In the genomic region with DNA sequence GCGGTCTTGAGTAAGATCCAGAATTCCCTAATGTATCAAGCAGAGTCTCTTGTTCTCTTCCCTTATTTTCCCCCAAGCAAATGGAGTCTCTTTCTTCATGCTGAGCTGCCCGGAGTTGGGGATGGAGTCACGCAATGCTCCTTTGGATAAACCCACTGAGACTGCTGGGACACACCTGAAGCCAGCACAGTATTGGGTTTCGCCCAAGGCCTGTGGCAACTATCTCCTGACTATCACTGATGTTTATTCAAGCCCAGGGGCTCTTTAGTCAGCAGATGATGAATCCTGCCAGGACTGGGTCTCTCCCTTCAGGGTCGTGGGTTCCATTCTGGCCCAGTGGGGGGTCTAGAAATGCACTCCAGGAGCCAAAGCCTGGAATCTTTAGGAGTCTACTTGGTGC, we compare ENCODE assay signal across 22 cellular contexts.
"Had no signal": no experiment of that assay in that cellular context is flagged by ENCODE, and none has a peak within 500 bp of the region (broad histone marks: within the 10 kb centered on the region; RNA-seq: fewer than 3 reads in every experiment).

No MANE protein-coding gene starts in this region.

- DNase-seq: activated CD4-positive, alpha-beta T cell treated with anti-CD3 and anti-CD28 coated beads, Interleukin-2, amount 10 ng/mL, durations not matched to agents 7 days and 5 days; activated CD8-positive, alpha-beta T cell treated with anti-CD3 and anti-CD28 coated beads, Interleukin-2, amount 10 ng/mL, durations not matched to agents 7 days and 5 days; activated gamma-delta T cell; aorta; brain microvascular endothelial cell; caudate nucleus; dermis blood vessel endothelial cell; effector CD8-positive, alpha-beta T cell; head of caudate nucleus; hypothalamus; naive thymus-derived CD8-positive, alpha-beta T cell; posterior cingulate gyrus; sigmoid colon; stimulated activated CD4-positive, alpha-beta T cell treated with anti-CD3 and anti-CD28 coated beads, Interleukin-2, amount 100 ng/mL, for 48 hours; stimulated activated CD8-positive, alpha-beta memory T cell treated with anti-CD3 and anti-CD28 coated beads, Interleukin-4, amount 100 ng/mL, for 48 hours; stimulated activated naive B cell treated with anti-CD40 and anti-IgM and Interleukin-4, amounts not matched to agents 10 μg/mL and 1 μg/mL and 100 μg/mL, for 72 hours; transverse colon; uterus had no signal

- H3K36me3 ChIP-seq: brain microvascular endothelial cell, esophagus muscularis mucosa, neural progenitor cell, transverse colon, uterus had no signal

- H3K4me3 ChIP-seq: esophagus muscularis mucosa, neural progenitor cell, sigmoid colon, transverse colon, uterus had no signal

- H3K4me1 ChIP-seq: transverse colon, uterus had no signal

- H3K27ac ChIP-seq: brain microvascular endothelial cell, esophagus muscularis mucosa, neural progenitor cell, sigmoid colon, transverse colon, uterus, VCaP had no signal

- H3K9ac ChIP-seq: neural progenitor cell had no signal

- H3K9me3 ChIP-seq: esophagus muscularis mucosa, sigmoid colon, transverse colon, uterus had no signal

- ATAC-seq: activated CD4-positive, CD25-positive, alpha-beta regulatory T cell treated with anti-CD3 and anti-CD28 coated beads, Interleukin-2, amount 50 U/mL, for 24 hours; activated CD8-positive, alpha-beta T cell treated with anti-CD3 and anti-CD28 coated beads, Interleukin-2, amount 10 ng/mL, durations not matched to agents 7 days and 5 days; naive thymus-derived CD8-positive, alpha-beta T cell; stimulated activated naive B cell treated with anti-CD40 and anti-IgM and Interleukin-4, amounts not matched to agents 10 μg/mL and 1 μg/mL and 100 μg/mL, for 72 hours had no signal

- H3K27me3 ChIP-seq: brain microvascular endothelial cell, esophagus muscularis mucosa, neural progenitor cell, sigmoid colon, transverse colon, uterus had no signal
